Comparison of ENCODE assay signal across 18 cellular contexts in genomic region chrX:10629905-10630304, GRCh38. TPM values are rescaled to one million over a fixed set of nuclear protein-coding genes. Genes with fewer than 3 reads are reported as not detected.
DNase-seq lines count a peak whose midpoint lies in the region; ATAC-seq, FAIRE-seq and TF ChIP-seq lines count a peak whose summit lies in the region.
"Had no signal": no experiment of that assay in that cellular context is flagged by ENCODE, and none has a peak within 500 bp of the region (broad histone marks: within the 10 kb centered on the region; RNA-seq: fewer than 3 reads in every experiment).

No MANE protein-coding gene starts in this region.

- H4K91ac ChIP-seq in IMR-90 (ENCODE audit: insufficient read depth, low read depth, low read length), result no peak overlapping the region

- peak overlapping the region; percentile 74; the same call in 1 of the 2 replicates for H3K18ac ChIP-seq in IMR-90 (ENCODE audit: low read depth, low read length)

- no peak for TF ChIP-seq RAD21 in HCT116 (IDR thresholded peaks at IDR 0.05; ENCODE audit: low read depth)
- TF ChIP-seq RAD21 in IMR-90 (IDR thresholded peaks at IDR 0.05; ENCODE audit: low read length), result no peak

- no CpG with 5 or more reads among the region's 3 CpGs for WGBS in IMR-90 (ENCODE audit: extremely low coverage in 2 of 2, insufficient read length in 1 of 2), 2 experiments

- no peaks in the 10 kb centered on the region for H3K9me2 ChIP-seq in HCT116 (ENCODE audit: insufficient read depth)

- H3K79me2 ChIP-seq in HCT116 (ENCODE audit: insufficient read depth, low read length), result no peaks in the 10 kb centered on the region; the same call in 1 of the 2 replicates
- no peaks in the 10 kb centered on the region for H3K79me2 ChIP-seq in keratinocyte (ENCODE audit: control insufficient read depth, insufficient read depth, low read length)

- peak overlapping the region; percentile 52; the same call in 1 of the 2 replicates for H2BK20ac ChIP-seq in IMR-90 (ENCODE audit: low read depth, low read length)

- H2AFZ ChIP-seq in HCT116 (ENCODE audit: low read depth, low read length, poor library complexity, severe bottlenecking), result no peak overlapping the region
- H2AFZ ChIP-seq in IMR-90 (replicated peaks; ENCODE audit: low read length, poor library complexity), result no peak overlapping the region
- H2AFZ ChIP-seq in keratinocyte (ENCODE audit: control insufficient read depth, low read length), result no peak overlapping the region
- H2AFZ ChIP-seq: GM23248 had no signal

- 0 out of 2 replicates have a peak overlapping the region, but pooled peaks have one; percentile 44 for H2AK5ac ChIP-seq in IMR-90 (ENCODE audit: low read depth, low read length)

- H3K56ac ChIP-seq in IMR-90 (ENCODE audit: extremely low read depth, insufficient read depth, low read length), result no peak overlapping the region

- no peaks in the 10 kb centered on the region for H3K9me1 ChIP-seq in IMR-90 (ENCODE audit: insufficient read depth, low read length)
- no peaks in the 10 kb centered on the region for H3K9me1 ChIP-seq in keratinocyte (ENCODE audit: control insufficient read depth, extremely low read depth, insufficient read depth, low read length)

- peak overlapping the region; percentile 68 for H2BK120ac ChIP-seq in IMR-90 (ENCODE audit: low read depth, low read length)

- peak overlapping the region; percentile 57; the same call in 1 of the 2 replicates for H3K4ac ChIP-seq in IMR-90 (ENCODE audit: low read depth, low read length)

- H3K9me3 ChIP-seq in HCT116 (ENCODE audit: control insufficient read depth in 1 of 2, insufficient read depth in 1 of 2, low read depth in 1 of 2, low read length in 2 of 2), result no peaks in the 10 kb centered on the region
- no peaks in the 10 kb centered on the region for H3K9me3 ChIP-seq in IMR-90 (ENCODE audit: control insufficient read depth, insufficient read depth, low read length)
- H3K9me3 ChIP-seq in keratinocyte (ENCODE audit: control insufficient read depth, low read depth, low read length), result no peaks in the 10 kb centered on the region
- H3K9me3 ChIP-seq in tibial artery, result no peaks in the 10 kb centered on the region
- H3K9me3 ChIP-seq: Caco-2, HAP-1 had no signal

- intact Hi-C loops in HCT116 (cut with micrococcal nuclease) (loop anchor here (5.0 kb wide), 1 partner anchor 53 kb away; no protein-coding TSS in a partner anchor), IMR-90 (cut with micrococcal nuclease) (no loop called here), tibial artery (cut with DNase I; ENCODE audit: low total_unique reads) (no loop called here), head of caudate nucleus (cut with DNase I) (loop anchor here (10.0 kb wide), 1 partner anchor 445 kb away; no protein-coding TSS in a partner anchor)

- DNase-seq in HCT116 (ENCODE audit: low read depth, low spot score), result no peak
- no peak for DNase-seq in IMR-90
- peak; percentile 57 for DNase-seq in epithelial cell of esophagus (ENCODE audit: low read depth)
- no peak for DNase-seq in keratinocyte (ENCODE audit: low read depth, low spot score)
- no peak for DNase-seq in tibial artery
- no peak for DNase-seq in head of caudate nucleus
- DNase-seq: ACHN; AML-193; Caco-2; CD4-positive, alpha-beta T cell; GM23248 had no signal

- H3K14ac ChIP-seq in IMR-90 (replicated peaks; ENCODE audit: low read depth, low read length), result no peak overlapping the region; the same call in 1 of the 2 replicates

- CTCF ChIA-PET in HCT116 (lab: Charles Lee) (interaction anchor here (2.7 kb wide), 1 partner anchor 440 kb away, joined by 9 read pairs; no protein-coding TSS in a partner anchor), IMR-90 (lab: Yijun Ruan, JAX) (interaction anchor here (1.0 kb wide), 1 partner anchor 440 kb away, joined by 3 read pairs; no protein-coding TSS in a partner anchor)

- H2BK15ac ChIP-seq in IMR-90 (ENCODE audit: low read depth, low read length), result peak overlapping the region; percentile 76; the same call in 2 of the 3 replicates

- H3K27me3 ChIP-seq in HCT116 (ENCODE audit: insufficient read depth, low read length) (no peaks in the 10 kb centered on the region), IMR-90 (ENCODE audit: control insufficient read depth, insufficient read depth, low read length) (no peaks in the 10 kb centered on the region), keratinocyte (ENCODE audit: control insufficient read depth, extremely low read depth, insufficient read depth, low read length) (no peaks in the 10 kb centered on the region), tibial artery (no peaks in the 10 kb centered on the region)

- H4K5ac ChIP-seq in IMR-90 (ENCODE audit: low read depth, low read length), result no peak overlapping the region

- H3K4me1 ChIP-seq in HCT116 (ENCODE audit: control insufficient read depth in 1 of 2, insufficient read depth in 2 of 2, low read length in 2 of 2) (peaks cover 61 to 85% of the 10 kb centered on the region in 2 experiments), IMR-90 (ENCODE audit: control insufficient read depth, insufficient read depth, low read length) (peaks cover 10% of the 10 kb centered on the region), keratinocyte (ENCODE audit: control insufficient read depth, extremely low read depth, insufficient read depth, low read length) (peaks cover 54% of the 10 kb centered on the region), tibial artery (peaks cover 0 to 4% (median 0%) of the 10 kb centered on the region in 4 donors)

- H3K36me3 ChIP-seq in HCT116 (ENCODE audit: control insufficient read depth in 1 of 2, insufficient read depth in 2 of 2, low read length in 2 of 2) (no peaks in the 10 kb centered on the region), IMR-90 (ENCODE audit: control insufficient read depth, insufficient read depth, low read length) (no peaks in the 10 kb centered on the region), keratinocyte (ENCODE audit: control insufficient read depth in 2 of 2, extremely low read depth in 1 of 2, insufficient read depth in 2 of 2, low read length in 2 of 2) (no peaks in the 10 kb centered on the region), tibial artery (no peaks in the 10 kb centered on the region)
- H3K36me3 ChIP-seq: HAP-1 had no signal

- POLR2A ChIA-PET in HCT116 (lab: Charles Lee), result interaction anchor here (1.2 to 1.4 kb wide), 2 partner anchors 9 to 12 kb away, joined by 4 to 5 read pairs; partner anchors contain the start of gene MID1
- POLR2A ChIA-PET in IMR-90 (lab: Charles Lee; ENCODE audit: unreplicated experiment), result no interaction called here

- H3K4me3 ChIP-seq in HCT116 (replicated peaks in 1 of 2; ENCODE audit: low read depth in 1 of 2, low read length in 2 of 2) (peak overlapping the region in 1 of 2 experiments; percentile 26; a peak in 1 of 4 replicates), IMR-90 (ENCODE audit: insufficient read depth, low read depth, low read length) (no peak overlapping the region), epithelial cell of esophagus (ENCODE audit: low read length) (no peak overlapping the region), keratinocyte (ENCODE audit: control insufficient read depth in 2 of 3, extremely low read depth in 1 of 3, insufficient read depth in 2 of 3, low read depth in 1 of 3, low read length in 3 of 3) (no peak overlapping the region), tibial artery (no peak overlapping the region)
- H3K4me3 ChIP-seq: GM23248, HAP-1 had no signal

- no peak overlapping the region for H4K8ac ChIP-seq in IMR-90 (ENCODE audit: low read depth in 2 of 2, low read length in 2 of 2)

- no peaks in the 10 kb centered on the region for H3K79me1 ChIP-seq in IMR-90 (ENCODE audit: low read depth in 1 of 2, low read length in 2 of 2)

- ATAC-seq in HCT116 (no peak), IMR-90 (ENCODE audit: low read depth) (no peak), GM21423 (IDR thresholded peaks at IDR 0.05; ENCODE audit: unreplicated experiment) (no peak)

- H3K23ac ChIP-seq in IMR-90 (ENCODE audit: low read depth, low read length), result no peak overlapping the region

- RAD21 ChIA-PET in HCT116 (lab: Charles Lee; ENCODE audit: low non-redundant PET in 1 of 2, low total read pairs in 2 of 2, uncharacterized antibody in 2 of 2, unreplicated experiment in 2 of 2), result no interaction called here

- H3K4me2 ChIP-seq in HCT116 (ENCODE audit: low read length) (peak overlapping the region; percentile 66), IMR-90 (ENCODE audit: low read depth, low read length) (no peak overlapping the region), keratinocyte (ENCODE audit: control insufficient read depth, extremely low read depth, insufficient read depth, low read depth, low read length) (peak overlapping the region; percentile 4)

- TF ChIP-seq POLR2A in HCT116 (IDR thresholded peaks at IDR 0.05; ENCODE audit: borderline replicate concordance, extremely low read depth, insufficient read depth, insufficient read length), result no peak
- TF ChIP-seq POLR2A in IMR-90 (IDR thresholded peaks at IDR 0.05; ENCODE audit: low read depth, low read length), result no peak

- H3K9ac ChIP-seq in HCT116 (ENCODE audit: low read length), result peak overlapping the region; percentile 49; the same call in 1 of the 2 replicates
- no peak overlapping the region for H3K9ac ChIP-seq in IMR-90 (ENCODE audit: low read depth, low read length)
- H3K9ac ChIP-seq in keratinocyte (ENCODE audit: control insufficient read depth, extremely low read depth, insufficient read depth, low read length), result no peak overlapping the region
- H3K9ac ChIP-seq: GM23248 had no signal

- H3K27ac ChIP-seq in HCT116 (ENCODE audit: low read depth, low read length), result peak overlapping the region; percentile 94
- no peak overlapping the region for H3K27ac ChIP-seq in IMR-90 (ENCODE audit: insufficient read depth, low read length)
- H3K27ac ChIP-seq in keratinocyte (ENCODE audit: control insufficient read depth, insufficient read depth, low read length), result peak overlapping the region; percentile 69
- no peak overlapping the region for H3K27ac ChIP-seq in tibial artery
- H3K27ac ChIP-seq: C4-2B, GM23248, HL-60 had no signal

- dilution Hi-C loops in IMR-90 (cut with HindIII; ENCODE audit: low sequenced_read_pairs, unreplicated experiment) (no loop called here), keratinocyte (cut with MboI; ENCODE audit: extremely low pct_ligation_motif_present, low sequenced_read_pairs) (no loop called here)

- H4K20me1 ChIP-seq in HCT116 (ENCODE audit: insufficient read depth) (no peaks in the 10 kb centered on the region), IMR-90 (ENCODE audit: insufficient read depth, low read length) (no peaks in the 10 kb centered on the region), keratinocyte (ENCODE audit: control insufficient read depth, extremely low read depth, insufficient read depth, low read length) (no peaks in the 10 kb centered on the region)

- H2BK5ac ChIP-seq in IMR-90 (ENCODE audit: low read depth, low read length, poor library complexity, severe bottlenecking), result peak overlapping the region; percentile 20

- TF ChIP-seq CTCF in HCT116 (IDR thresholded peaks at IDR 0.05 in 2 of 3, conservative IDR thresholded peaks at IDR 0.05 in 1 of 3; ENCODE audit: borderline replicate concordance in 1 of 3, insufficient read depth in 1 of 3, low read depth in 2 of 3, low read length in 2 of 3) (no peak), IMR-90 (conservative IDR thresholded peaks at IDR 0.05; ENCODE audit: low read depth, low read length) (no peak), epithelial cell of esophagus (IDR thresholded peaks at IDR 0.05; ENCODE audit: insufficient read depth, low read depth, low read length, missing control alignments) (no peak), keratinocyte (optimal IDR thresholded peaks at IDR 0.05 in 1 of 3, IDR thresholded peaks at IDR 0.05 in 1 of 3, conservative IDR thresholded peaks at IDR 0.05 in 1 of 3; ENCODE audit: extremely low read depth in 1 of 3, insufficient read depth in 2 of 3, low read length in 3 of 3) (no peak), tibial artery (IDR thresholded peaks at IDR 0.05) (no peak)

- peak; percentile 17 for FAIRE-seq in keratinocyte (lab: Jason Lieb, UNC)
- FAIRE-seq: D721Med, G401.6, GM12891 had no signal

- no TSS peak for BruUV-seq in HCT116 (replicated peaks; lab: Mats Ljungman, UMichigan)
- BruUV-seq in IMR-90 (replicated peaks; lab: Mats Ljungman, UMichigan), result no TSS peak

- H2AK9ac ChIP-seq in IMR-90 (replicated peaks; ENCODE audit: low read depth, low read length, poor library complexity), result no peak overlapping the region

- in situ Hi-C loops in IMR-90 (cut with MboI; ENCODE audit: low sequenced_read_pairs), result no loop called here

RNA-seq across cellular contexts. Expression of gene MID1, which starts 9.5 kb away (rescaled TPM):
- total RNA-seq in HCT116 (2021; ENCODE audit: unreplicated experiment), result 48.8 TPM
- 18.3 and 21.7 TPM in 2 replicates for polyA plus RNA-seq in HCT116 (2012)
- 63.0 and 106 TPM in 2 replicates for total RNA-seq in IMR-90 (2012; rRNA removed)
- polyA plus RNA-seq in IMR-90 (2012; rRNA removed), result 36.6 and 37.2 TPM in 2 replicates
- 20.5 and 31.0 TPM in 2 replicates for polyA plus RNA-seq in IMR-90 (2012; cell fraction: cytosol; rRNA removed)
- 59.5 and 115 TPM in 2 replicates for polyA plus RNA-seq in IMR-90 (2012; cell fraction: nucleus; rRNA removed; ENCODE audit: low replicate concordance)
- 4.7 to 15.4 TPM (median 9.2 TPM) in 3 replicates for polyA plus RNA-seq in keratinocyte
- polyA plus RNA-seq in keratinocyte (2011; ENCODE audit: low read depth), result 4.6 TPM
- polyA plus RNA-seq in keratinocyte (2011; cell fraction: cytosol; rRNA removed), result 7.0 and 9.4 TPM in 2 replicates
- polyA plus RNA-seq in keratinocyte (2011; cell fraction: nucleus; rRNA removed), result 25.4 and 27.3 TPM in 2 replicates
- polyA plus RNA-seq in keratinocyte (2012; ENCODE audit: low replicate concordance), result 4.4 and 8.7 TPM in 2 replicates
- polyA minus RNA-seq in keratinocyte, result 25.9 to 49.1 TPM (median 38.5 TPM) in 3 replicates
- 5.2 TPM for polyA minus RNA-seq in keratinocyte (2011; cell fraction: cytosol; rRNA and poly(A)+ RNA removed)
- polyA minus RNA-seq in keratinocyte (2011; cell fraction: nucleus; rRNA and poly(A)+ RNA removed), result 19.9 and 36.3 TPM in 2 replicates

Comparison
In these comparisons a context has a peak if more than half of its experiments do, and no peak if none do; other contexts are left out.
1. H3K27ac ChIP-seq: peak in HCT116 (single experiment) and keratinocyte (single experiment); none in IMR-90 (single experiment) and tibial artery (0 of 2).
2. intact Hi-C loops: an anchor here in HCT116 (5.0 kb wide) and head of caudate nucleus (10.0 kb wide); none called in IMR-90 and tibial artery.